8 cellular contexts compared by ENCODE assay signal in the genomic region with DNA sequence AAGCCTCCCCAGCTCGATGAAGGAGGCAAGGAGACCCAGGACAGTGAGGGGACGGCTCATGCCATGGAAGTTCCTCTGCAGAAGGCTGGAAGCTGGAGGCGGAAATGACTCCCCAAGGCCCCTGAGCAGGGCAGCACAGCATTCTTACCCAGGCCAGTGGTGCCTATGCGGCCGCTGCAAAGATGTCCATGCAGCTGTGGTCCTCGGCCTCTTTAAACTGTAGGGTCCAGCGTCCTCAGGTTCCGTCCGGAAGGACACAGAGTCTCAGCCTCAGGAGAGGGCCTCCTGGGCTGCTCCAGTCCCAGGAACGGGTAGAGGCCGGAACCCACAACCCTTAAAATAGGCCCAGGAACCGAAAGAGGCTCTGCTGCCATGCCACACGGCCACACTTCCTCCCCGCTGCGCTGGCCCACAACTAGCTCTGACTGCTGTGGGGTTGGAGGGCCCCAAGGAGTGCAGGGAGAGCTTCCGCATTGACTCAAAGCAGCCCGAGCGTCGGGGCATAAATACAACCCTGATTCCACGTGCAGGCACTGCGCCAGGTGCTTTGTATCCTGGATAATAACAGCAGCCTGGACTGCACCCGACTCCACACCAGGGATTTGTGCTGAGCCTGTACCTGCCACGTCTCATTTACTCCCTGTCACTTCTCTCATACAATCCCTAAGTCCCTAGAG. TPM values are rescaled to one million over a fixed set of nuclear protein-coding genes. Genes with fewer than 3 reads are reported as not detected.
DNase-seq lines count a peak whose midpoint lies in the region; ATAC-seq and TF ChIP-seq lines count a peak whose summit lies in the region.

No MANE protein-coding gene starts in this region.

- no peaks in the 10 kb centered on the region for H3K9me2 ChIP-seq in hepatocyte (replicated peaks; ENCODE audit: insufficient read depth)

- intact Hi-C loops in aorta (cut with DNase I): no loop called here

- no peak overlapping the region for H2AFZ ChIP-seq in hepatocyte

- no peaks in the 10 kb centered on the region for H3K27me3 ChIP-seq in aorta (ENCODE audit: control insufficient read depth in 1 of 2, insufficient read depth in 2 of 2, low read length in 1 of 2)
- H3K27me3 ChIP-seq in gastroesophageal sphincter: no peaks in the 10 kb centered on the region
- no peaks in the 10 kb centered on the region for H3K27me3 ChIP-seq in hepatocyte

- H3K27ac ChIP-seq in caudate nucleus (ENCODE audit: low read depth, low read length) (peak overlapping the region; percentile 18), aorta (ENCODE audit: low read depth in 1 of 2, low read length in 2 of 2) (no peak overlapping the region), gastroesophageal sphincter (peak overlapping the region in 1 of 4 donors; percentile 17), coronary artery (peak overlapping the region in 1 of 2 donors; percentile 61), hepatocyte (no peak overlapping the region)

- H4K20me1 ChIP-seq in hepatocyte (ENCODE audit: insufficient read depth, poor library complexity, severe bottlenecking): peaks cover 8% of the 10 kb centered on the region

- H3K79me2 ChIP-seq in hepatocyte: peaks cover 47% of the 10 kb centered on the region

- WGBS in aorta, 2 donors: 85 to 90% methylated on average over 23 of the region's 23 CpGs
- WGBS in gastroesophageal sphincter (ENCODE audit: low coverage in 1 of 2), 2 donors: 79 to 100% methylated on average over 1 to 11 of the region's 23 CpGs
- WGBS in hepatocyte (ENCODE audit: low lambda C conversion rate, missing lambda C conversion rate): 88% methylated on average over 23 of the region's 23 CpGs

- DNase-seq in caudate nucleus (lab: John Stamatoyannopoulos, UW) (peak in 7 of 61 donors; percentile 15 to 38 (median 25)), aorta (peak; percentile 72 to 84), coronary artery (ENCODE audit: low spot score) (no peak), hepatocyte (ENCODE audit: low spot score) (no peak)

- no peaks in the 10 kb centered on the region for H3K9me3 ChIP-seq in aorta (ENCODE audit: control insufficient read depth, low read length)
- no peaks in the 10 kb centered on the region for H3K9me3 ChIP-seq in gastroesophageal sphincter
- H3K9me3 ChIP-seq in hepatocyte (ENCODE audit: low read depth): no peaks in the 10 kb centered on the region

- TF ChIP-seq EP300 in gastroesophageal sphincter (IDR thresholded peaks at IDR 0.05): no peak

- H3K4me1 ChIP-seq in aorta (ENCODE audit: control insufficient read depth in 1 of 2, insufficient read depth in 2 of 2, low read length in 2 of 2) (no peaks in the 10 kb centered on the region), gastroesophageal sphincter (peaks cover 0 to 44% (median 11%) of the 10 kb centered on the region in 3 donors), hepatocyte (ENCODE audit: insufficient read depth) (peaks cover 8% of the 10 kb centered on the region)

- no peak for TF ChIP-seq POLR2A in gastroesophageal sphincter (IDR thresholded peaks at IDR 0.05)

- H3K36me3 ChIP-seq in aorta (ENCODE audit: control insufficient read depth in 1 of 2, insufficient read depth in 2 of 2, low read length in 1 of 2) (no peaks in the 10 kb centered on the region), gastroesophageal sphincter (peaks cover 0 to 37% of the 10 kb centered on the region in 2 donors), hepatocyte (replicated peaks; ENCODE audit: insufficient read depth, low read depth) (no peaks in the 10 kb centered on the region)

- H3K4me3 ChIP-seq in GM08714 (ENCODE audit: low read length) (peak overlapping the region; percentile 23; the same call in 1 of the 2 replicates), aorta (ENCODE audit: low read length in 2 of 2) (no peak overlapping the region), gastroesophageal sphincter (no peak overlapping the region), coronary artery (no peak overlapping the region), hepatocyte (no peak overlapping the region)

- ATAC-seq in GM19438 (IDR thresholded peaks at IDR 0.05; ENCODE audit: low read depth, unreplicated experiment): peak; percentile 73
- peak; percentile 69 for ATAC-seq in HG03520 (IDR thresholded peaks at IDR 0.05; ENCODE audit: unreplicated experiment)
- ATAC-seq in aorta (ENCODE audit: low FRiP score): no peak
- no peak for ATAC-seq in gastroesophageal sphincter

- TF ChIP-seq CTCF in gastroesophageal sphincter (IDR thresholded peaks at IDR 0.05): no peak
- no peak for TF ChIP-seq CTCF in coronary artery (IDR thresholded peaks at IDR 0.05)
- no peak for TF ChIP-seq CTCF in hepatocyte (IDR thresholded peaks at IDR 0.05; ENCODE audit: poor library complexity)

- no peak overlapping the region for H3K4me2 ChIP-seq in hepatocyte

RNA-seq across cellular contexts. Expression of gene KIAA0930, which starts 5.5 kb away (rescaled TPM):
- total RNA-seq in aorta (100 to 1,000 TPM in 1 of 2 donors, 10 to 100 TPM in 1; 46.9 to 101 TPM), gastroesophageal sphincter (10 to 100 TPM; 26.1 to 54.2 (median 37.3) TPM), hepatocyte (30.9 and 62.9 TPM in 2 replicates)
- polyA plus RNA-seq in aorta (10 to 100 TPM; 36.6 to 83.7 TPM), hepatocyte (42.0 and 43.6 TPM in 2 replicates)

RNA-seq across cellular contexts. Expression of gene UPK3A, which starts 49.5 kb away (rescaled TPM):
- total RNA-seq in aorta (not detected), gastroesophageal sphincter (not detected), hepatocyte (14.4 and 14.9 TPM in 2 replicates)
- polyA plus RNA-seq in aorta (not detected), hepatocyte (41.8 and 71.5 TPM in 2 replicates)

Comparison
In these comparisons a context has a peak if more than half of its experiments do, and no peak if none do; other contexts are left out.
1. ATAC-seq: peak in GM19438 (single experiment) and HG03520 (single experiment); none in aorta (single experiment) and gastroesophageal sphincter (single experiment).
2. DNase-seq: peak in aorta (2 of 2); none in coronary artery (single experiment) and hepatocyte (single experiment).
3. RNA of gene UPK3A, which starts 49.5 kb away (total RNA-seq): 14.4 to 14.9 TPM in hepatocyte; not detected in aorta and not detected in gastroesophageal sphincter; every median in the first group is over 10 times any median in the second.